3 cellular contexts compared by ENCODE assay signal in genomic region chr22:21609556-21610157, GRCh38. TPM values are rescaled to one million over a fixed set of nuclear protein-coding genes. Genes with fewer than 3 reads are reported as not detected.
"Had no signal": no experiment of that assay in that cellular context is flagged by ENCODE, and none has a peak within 500 bp of the region (broad histone marks: within the 10 kb centered on the region; RNA-seq: fewer than 3 reads in every experiment).

No MANE protein-coding gene starts in this region.

RNA-seq across cellular contexts. Expression of gene CCDC116, which starts 22.9 kb away (rescaled TPM):
- total RNA-seq: esophagus mucosa, left ventricle myocardium superior, lung microvascular endothelial cell had no signal
